Comparison of ENCODE assay signal across 26 cellular contexts in genomic region chr2:150702791-150703190, GRCh38.
"Had no signal": no experiment of that assay in that cellular context is flagged by ENCODE, and none has a peak within 500 bp of the region (broad histone marks: within the 10 kb centered on the region; RNA-seq: fewer than 3 reads in every experiment).

No MANE protein-coding gene starts in this region.

- H3K4me3 Mint-ChIP-seq: dendritic cell treated with granulocyte-macrophage colony-stimulating factor and Interleukin-4, amounts not matched to agents 40 ng/mL and 50 ng/mL, for 4 days; effector memory CD8-positive, alpha-beta T cell; endodermal cell; mesothelial cell of epicardium; naive B cell; naive thymus-derived CD8-positive, alpha-beta T cell had no signal

- H3K9me3 ChIP-seq: colonic mucosa, esophagus squamous epithelium, gastrocnemius medialis, heart right ventricle, left lung, lower lobe of right lung, mucosa of descending colon had no signal

- H3K4me1 ChIP-seq: colonic mucosa, gastrocnemius medialis, left lung, lower lobe of right lung had no signal

- H3K27me3 ChIP-seq: colonic mucosa, esophagus squamous epithelium, gastrocnemius medialis, heart right ventricle, left lung had no signal

- DNase-seq: colonic mucosa; cortex of kidney; effector CD8-positive, alpha-beta T cell; effector memory CD8-positive, alpha-beta T cell; endodermal cell; erythroblast; esophagus squamous epithelium; foreskin fibroblast; foreskin melanocyte; gastrocnemius medialis; glutamatergic neuron; head of caudate nucleus; heart right ventricle; hippocampal formation; left cardiac atrium; left lung; left ventricle myocardium superior; lower lobe of right lung; mesenchymal stem cell; mucosa of descending colon; naive B cell; naive thymus-derived CD8-positive, alpha-beta T cell had no signal

- ATAC-seq: effector memory CD8-positive, alpha-beta T cell; esophagus mucosa; gastrocnemius medialis; heart right ventricle; left cardiac atrium; left lung; left ventricle myocardium superior; lower lobe of right lung; mucosa of descending colon; naive thymus-derived CD8-positive, alpha-beta T cell had no signal

- H3K9me3 Mint-ChIP-seq: endodermal cell had no signal

- H3K36me3 ChIP-seq: colonic mucosa, esophagus squamous epithelium, gastrocnemius medialis, heart right ventricle, left lung, lower lobe of right lung had no signal

- H3K27me3 Mint-ChIP-seq: dendritic cell treated with granulocyte-macrophage colony-stimulating factor and Interleukin-4, amounts not matched to agents 40 ng/mL and 50 ng/mL, for 4 days; effector memory CD8-positive, alpha-beta T cell; naive B cell had no signal

- H3K4me3 ChIP-seq: colonic mucosa, esophagus squamous epithelium, gastrocnemius medialis, heart right ventricle, left lung, lower lobe of right lung, mucosa of descending colon had no signal

- H3K4me1 Mint-ChIP-seq: naive B cell; naive thymus-derived CD8-positive, alpha-beta T cell had no signal

- H3K27ac Mint-ChIP-seq: dendritic cell treated with granulocyte-macrophage colony-stimulating factor and Interleukin-4, amounts not matched to agents 40 ng/mL and 50 ng/mL, for 4 days; effector memory CD8-positive, alpha-beta T cell; endodermal cell; mesothelial cell of epicardium; naive B cell; naive thymus-derived CD8-positive, alpha-beta T cell had no signal

- H3K27ac ChIP-seq: colonic mucosa, epithelial cell of prostate, esophagus squamous epithelium, gastrocnemius medialis, heart right ventricle, left lung, lower lobe of right lung had no signal

- H3K36me3 Mint-ChIP-seq: mesothelial cell of epicardium; naive B cell; naive thymus-derived CD8-positive, alpha-beta T cell had no signal
